1 cellular context compared by ENCODE assay signal in genomic region chr9:27348785-27349489, GRCh38.
TF ChIP-seq lines count a peak whose summit lies in the region.

No MANE protein-coding gene starts in this region.

TF ChIP-seq in A549, 52 proteins besides CTCF, POLR2A, EP300 and RAD21 (continued from another document):
- TF ChIP-seq ESRRA (IDR thresholded peaks at IDR 0.05; ENCODE audit: borderline replicate concordance, low read length) (no peak), ZC3H11A (IDR thresholded peaks at IDR 0.05) (no peak), BHLHE40 (IDR thresholded peaks at IDR 0.05; ENCODE audit: low read depth, low read length) (no peak), SREBF2 (IDR thresholded peaks at IDR 0.05) (no peak), TP53 (CRISPR knock-in tag; IDR thresholded peaks at IDR 0.05) (no peak), MAFK (IDR thresholded peaks at IDR 0.05; ENCODE audit: partially characterized antibody) (no peak), CHD4 (IDR thresholded peaks at IDR 0.05; ENCODE audit: borderline replicate concordance) (no peak), KDM5A (IDR thresholded peaks at IDR 0.05) (no peak), HES2 (IDR thresholded peaks at IDR 0.05) (no peak)
